19 cellular contexts compared by ENCODE assay signal in the genomic region with DNA sequence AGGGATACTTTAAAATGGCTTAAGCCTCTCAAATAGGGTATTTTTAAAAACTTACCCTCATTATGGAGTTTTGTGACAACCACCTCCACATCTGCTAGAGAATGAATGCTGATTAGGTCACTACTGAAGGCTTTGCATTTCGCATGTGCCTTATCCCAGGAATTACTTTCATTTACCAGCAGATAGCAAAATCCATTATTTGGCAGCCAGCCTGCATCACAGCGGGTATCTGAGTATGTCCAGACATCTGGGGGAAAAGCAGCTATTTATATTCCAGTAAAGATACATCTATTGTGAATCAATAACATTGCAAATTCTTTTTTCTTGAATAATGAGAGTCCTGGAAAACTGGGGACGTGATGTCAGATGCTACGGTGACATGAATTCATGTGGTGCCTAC. TPM values are rescaled to one million over a fixed set of nuclear protein-coding genes. Genes with fewer than 3 reads are reported as not detected.
DNase-seq lines count a peak whose midpoint lies in the region; ATAC-seq, FAIRE-seq and TF ChIP-seq lines count a peak whose summit lies in the region.
"Had no signal": no experiment of that assay in that cellular context is flagged by ENCODE, and none has a peak within 500 bp of the region (broad histone marks: within the 10 kb centered on the region; RNA-seq: fewer than 3 reads in every experiment).

No MANE protein-coding gene starts in this region.

- no peak overlapping the region for H3K27ac ChIP-seq in CD4-positive, alpha-beta memory T cell (ENCODE audit: low read depth, low read length)

- POLR2A ChIA-PET in CD4-positive, alpha-beta memory T cell (lab: Charles Lee; ENCODE audit: partially characterized antibody): no interaction called here

- peak; percentile 80 for FAIRE-seq in D721Med (lab: Jason Lieb, UNC)
- FAIRE-seq: GM12878, K562 had no signal

- H3K9me3 Mint-ChIP-seq in CD4-positive, alpha-beta memory T cell: no peaks in the 10 kb centered on the region
- H3K9me3 Mint-ChIP-seq in stimulated activated memory B cell treated with anti-CD40 and anti-IgM and Interleukin-4, amounts not matched to agents 10 μg/mL and 1 μg/mL and 100 μg/mL, for 72 hours: no peaks in the 10 kb centered on the region
- H3K9me3 Mint-ChIP-seq: HFFc6 had no signal

- H3K4me1 Mint-ChIP-seq in CD4-positive, alpha-beta memory T cell: peaks cover 0 to 8% (median 1%) of the 10 kb centered on the region in 4 donors
- H3K4me1 Mint-ChIP-seq in stimulated activated memory B cell treated with anti-CD40 and anti-IgM and Interleukin-4, amounts not matched to agents 10 μg/mL and 1 μg/mL and 100 μg/mL, for 72 hours: peaks cover 33% of the 10 kb centered on the region

- H3K4me3 ChIP-seq in fibroblast of the aortic adventitia (ENCODE audit: low read depth, low read length): no peak overlapping the region
- H3K4me3 ChIP-seq in CD4-positive, alpha-beta memory T cell (ENCODE audit: low read length in 2 of 2): no peak overlapping the region
- H3K4me3 ChIP-seq: GM12878, K562 had no signal

- H3K4me1 ChIP-seq in CD4-positive, alpha-beta memory T cell (ENCODE audit: insufficient read depth, low read length): no peaks in the 10 kb centered on the region

- peaks cover 25% of the 10 kb centered on the region for H3K36me3 ChIP-seq in CD4-positive, alpha-beta memory T cell (ENCODE audit: insufficient read depth, low read length)

- no peak overlapping the region for H3K4me3 Mint-ChIP-seq in CD4-positive, alpha-beta memory T cell
- H3K4me3 Mint-ChIP-seq in stimulated activated memory B cell treated with anti-CD40 and anti-IgM and Interleukin-4, amounts not matched to agents 10 μg/mL and 1 μg/mL and 100 μg/mL, for 72 hours: no peak overlapping the region
- H3K4me3 Mint-ChIP-seq: HFFc6 had no signal

- intact Hi-C loops in CD4-positive, alpha-beta memory T cell (cut with micrococcal nuclease): no loop called here

- no peaks in the 10 kb centered on the region for H3K27me3 ChIP-seq in CD4-positive, alpha-beta memory T cell (ENCODE audit: insufficient read depth, low read length)

- no peaks in the 10 kb centered on the region for H3K27me3 Mint-ChIP-seq in CD4-positive, alpha-beta memory T cell
- no peaks in the 10 kb centered on the region for H3K27me3 Mint-ChIP-seq in stimulated activated memory B cell treated with anti-CD40 and anti-IgM and Interleukin-4, amounts not matched to agents 10 μg/mL and 1 μg/mL and 100 μg/mL, for 72 hours

- no peak overlapping the region for H3K27ac Mint-ChIP-seq in CD4-positive, alpha-beta memory T cell
- no peak overlapping the region for H3K27ac Mint-ChIP-seq in stimulated activated memory B cell treated with anti-CD40 and anti-IgM and Interleukin-4, amounts not matched to agents 10 μg/mL and 1 μg/mL and 100 μg/mL, for 72 hours
- H3K27ac Mint-ChIP-seq: HFFc6 had no signal

- peaks cover 67 to 80% of the 10 kb centered on the region in 2 donors for H3K36me3 Mint-ChIP-seq in CD4-positive, alpha-beta memory T cell
- peaks cover 67% of the 10 kb centered on the region for H3K36me3 Mint-ChIP-seq in stimulated activated memory B cell treated with anti-CD40 and anti-IgM and Interleukin-4, amounts not matched to agents 10 μg/mL and 1 μg/mL and 100 μg/mL, for 72 hours

- no peak for ATAC-seq in HG03280 (IDR thresholded peaks at IDR 0.05; ENCODE audit: unreplicated experiment)
- no peak for ATAC-seq in GM19397 (IDR thresholded peaks at IDR 0.05; ENCODE audit: unreplicated experiment)
- ATAC-seq in stimulated activated memory B cell treated with anti-CD40 and anti-IgM and Interleukin-4, amounts not matched to agents 10 μg/mL and 1 μg/mL and 100 μg/mL, for 72 hours: no peak
- ATAC-seq: GM12878, K562 had no signal

- H3K9me3 ChIP-seq in CD4-positive, alpha-beta memory T cell (ENCODE audit: control insufficient read depth in 1 of 2, low read length in 2 of 2): no peaks in the 10 kb centered on the region

- DNase-seq in D721Med (ENCODE audit: insufficient read length, low spot score): no peak
- peak; percentile 49 for DNase-seq in NCI-H146 (lab: John Stamatoyannopoulos, UW)
- DNase-seq in NCI-H82 treated with DMSO at 0.1 percent for 48 hours (lab: John Stamatoyannopoulos, UW; ENCODE audit: unreplicated experiment): peak; percentile 51
- peak; percentile 17 for DNase-seq in fibroblast of the aortic adventitia (ENCODE audit: low read depth)
- no peak for DNase-seq in CD4-positive, alpha-beta memory T cell
- DNase-seq: DMS53, HFFc6, NCI-H1048, NCI-H187 treated with DMSO at 0.1 percent for 48 hours, NCI-H2171, NCI-H526 treated with DMSO at 0.1 percent for 48 hours, SHP77 treated with DMSO at 0.1 percent for 48 hours, T-helper 2 cell had no signal

- TF ChIP-seq CTCF in D721Med (IDR thresholded peaks at IDR 0.05; ENCODE audit: insufficient read depth, missing control alignments) (no peak), fibroblast of the aortic adventitia (IDR thresholded peaks at IDR 0.05; ENCODE audit: insufficient read depth, low read length) (no peak)

- CTCF ChIA-PET in CD4-positive, alpha-beta memory T cell (lab: Charles Lee; ENCODE audit: partially characterized antibody): interaction anchor here (1.3 kb wide), 1 partner anchor 13 kb away, joined by 3 read pairs; no protein-coding TSS in a partner anchor

RNA-seq across cellular contexts. Expression of a gene that starts 22.5 kb away (rescaled TPM):
- total RNA-seq in fibroblast of the aortic adventitia (ENCODE audit: low replicate concordance): 0.54 and 0.74 TPM in 2 replicates
- 10 to 100 TPM; 39.6 to 40.9 TPM for total RNA-seq in CD4-positive, alpha-beta memory T cell
- polyA plus RNA-seq in CD4-positive, alpha-beta memory T cell: 10 to 100 TPM; 43.8 to 56.9 TPM
- total RNA-seq: H4, HFFc6 had no signal

Comparison
In these comparisons a context has a peak if more than half of its experiments do, and no peak if none do; other contexts are left out.
1. DNase-seq: peak in NCI-H146 (single experiment), NCI-H82 treated with DMSO at 0.1 percent for 48 hours (single experiment) and fibroblast of the aortic adventitia (single experiment); none in D721Med (single experiment) and CD4-positive, alpha-beta memory T cell (0 of 5).
2. RNA of a gene that starts 22.5 kb away (total RNA-seq): 39.6 to 40.9 TPM in CD4-positive, alpha-beta memory T cell; 0.54 to 0.74 TPM in fibroblast of the aortic adventitia; every median in the first group is over 10 times any median in the second.